Comparison of ENCODE assay signal across 13 cellular contexts in the genomic region with DNA sequence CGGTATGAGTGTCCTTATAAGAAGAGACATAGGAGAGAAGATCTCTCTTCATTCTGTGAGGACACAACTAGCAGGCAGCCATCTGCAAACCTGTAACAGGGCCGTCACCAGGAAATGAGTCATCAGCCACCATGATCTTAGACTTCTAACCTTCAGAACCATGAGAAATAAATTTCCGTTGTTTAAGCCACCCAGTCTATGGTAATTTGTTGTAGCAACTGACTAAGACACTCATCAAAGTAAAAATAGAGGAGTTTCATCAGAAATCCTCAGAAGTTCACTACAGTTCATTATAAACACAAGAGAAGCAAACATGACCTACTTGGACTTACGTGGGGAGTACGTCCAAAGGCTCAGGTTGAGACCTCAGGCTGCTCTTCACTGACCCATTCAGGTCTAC.
DNase-seq lines count a peak whose midpoint lies in the region; ATAC-seq lines count a peak whose summit lies in the region.
"Had no signal": no experiment of that assay in that cellular context is flagged by ENCODE, and none has a peak within 500 bp of the region (broad histone marks: within the 10 kb centered on the region; RNA-seq: fewer than 3 reads in every experiment).

No MANE protein-coding gene starts in this region.

- ATAC-seq in HG02870 (IDR thresholded peaks at IDR 0.05; ENCODE audit: unreplicated experiment) (peak; percentile 57), GM19023 (IDR thresholded peaks at IDR 0.05; ENCODE audit: unreplicated experiment) (no peak), HG03378 (IDR thresholded peaks at IDR 0.05; ENCODE audit: unreplicated experiment) (no peak)
- ATAC-seq: GM23338 had no signal

- peak; percentile 36 for DNase-seq in COLO829 (ENCODE audit: low spot score)
- peak; percentile 69 for DNase-seq in amniotic epithelial cell (ENCODE audit: low read depth)
- DNase-seq in lung microvascular endothelial cell (ENCODE audit: low read depth in 2 of 2): peak; percentile 8 to 92
- no peak for DNase-seq in NCI-H1930 (lab: John Stamatoyannopoulos, UW)
- DNase-seq in HPDE6-E6E7 (ENCODE audit: extremely low spot score): no peak
- DNase-seq: DMS79; NCI-H1105; stimulated activated CD4-positive, alpha-beta T cell treated with anti-CD3 and anti-CD28 coated beads, Interleukin-12 subunit alpha, Interleukin-12 subunit beta, amount 100 ng/mL, for 4 hours; stimulated activated naive B cell treated with anti-CD40 and anti-IgM and Interleukin-4, amounts not matched to agents 10 μg/mL and 1 μg/mL and 100 μg/mL, for 72 hours had no signal

Comparison
In these comparisons a context has a peak if more than half of its experiments do, and no peak if none do; other contexts are left out.
1. DNase-seq: peak in COLO829 (single experiment), amniotic epithelial cell (single experiment) and lung microvascular endothelial cell (2 of 2); none in NCI-H1930 (0 of 2) and HPDE6-E6E7 (single experiment).